Comparison of ENCODE assay signal across 1 cellular context in genomic region chr4:23884731-23885130, GRCh38.
TF ChIP-seq lines count a peak whose summit lies in the region.

No MANE protein-coding gene starts in this region.

TF ChIP-seq in GM23338, 12 proteins besides CTCF, POLR2A, EP300 and RAD21:
- TF ChIP-seq, protein P1, sequence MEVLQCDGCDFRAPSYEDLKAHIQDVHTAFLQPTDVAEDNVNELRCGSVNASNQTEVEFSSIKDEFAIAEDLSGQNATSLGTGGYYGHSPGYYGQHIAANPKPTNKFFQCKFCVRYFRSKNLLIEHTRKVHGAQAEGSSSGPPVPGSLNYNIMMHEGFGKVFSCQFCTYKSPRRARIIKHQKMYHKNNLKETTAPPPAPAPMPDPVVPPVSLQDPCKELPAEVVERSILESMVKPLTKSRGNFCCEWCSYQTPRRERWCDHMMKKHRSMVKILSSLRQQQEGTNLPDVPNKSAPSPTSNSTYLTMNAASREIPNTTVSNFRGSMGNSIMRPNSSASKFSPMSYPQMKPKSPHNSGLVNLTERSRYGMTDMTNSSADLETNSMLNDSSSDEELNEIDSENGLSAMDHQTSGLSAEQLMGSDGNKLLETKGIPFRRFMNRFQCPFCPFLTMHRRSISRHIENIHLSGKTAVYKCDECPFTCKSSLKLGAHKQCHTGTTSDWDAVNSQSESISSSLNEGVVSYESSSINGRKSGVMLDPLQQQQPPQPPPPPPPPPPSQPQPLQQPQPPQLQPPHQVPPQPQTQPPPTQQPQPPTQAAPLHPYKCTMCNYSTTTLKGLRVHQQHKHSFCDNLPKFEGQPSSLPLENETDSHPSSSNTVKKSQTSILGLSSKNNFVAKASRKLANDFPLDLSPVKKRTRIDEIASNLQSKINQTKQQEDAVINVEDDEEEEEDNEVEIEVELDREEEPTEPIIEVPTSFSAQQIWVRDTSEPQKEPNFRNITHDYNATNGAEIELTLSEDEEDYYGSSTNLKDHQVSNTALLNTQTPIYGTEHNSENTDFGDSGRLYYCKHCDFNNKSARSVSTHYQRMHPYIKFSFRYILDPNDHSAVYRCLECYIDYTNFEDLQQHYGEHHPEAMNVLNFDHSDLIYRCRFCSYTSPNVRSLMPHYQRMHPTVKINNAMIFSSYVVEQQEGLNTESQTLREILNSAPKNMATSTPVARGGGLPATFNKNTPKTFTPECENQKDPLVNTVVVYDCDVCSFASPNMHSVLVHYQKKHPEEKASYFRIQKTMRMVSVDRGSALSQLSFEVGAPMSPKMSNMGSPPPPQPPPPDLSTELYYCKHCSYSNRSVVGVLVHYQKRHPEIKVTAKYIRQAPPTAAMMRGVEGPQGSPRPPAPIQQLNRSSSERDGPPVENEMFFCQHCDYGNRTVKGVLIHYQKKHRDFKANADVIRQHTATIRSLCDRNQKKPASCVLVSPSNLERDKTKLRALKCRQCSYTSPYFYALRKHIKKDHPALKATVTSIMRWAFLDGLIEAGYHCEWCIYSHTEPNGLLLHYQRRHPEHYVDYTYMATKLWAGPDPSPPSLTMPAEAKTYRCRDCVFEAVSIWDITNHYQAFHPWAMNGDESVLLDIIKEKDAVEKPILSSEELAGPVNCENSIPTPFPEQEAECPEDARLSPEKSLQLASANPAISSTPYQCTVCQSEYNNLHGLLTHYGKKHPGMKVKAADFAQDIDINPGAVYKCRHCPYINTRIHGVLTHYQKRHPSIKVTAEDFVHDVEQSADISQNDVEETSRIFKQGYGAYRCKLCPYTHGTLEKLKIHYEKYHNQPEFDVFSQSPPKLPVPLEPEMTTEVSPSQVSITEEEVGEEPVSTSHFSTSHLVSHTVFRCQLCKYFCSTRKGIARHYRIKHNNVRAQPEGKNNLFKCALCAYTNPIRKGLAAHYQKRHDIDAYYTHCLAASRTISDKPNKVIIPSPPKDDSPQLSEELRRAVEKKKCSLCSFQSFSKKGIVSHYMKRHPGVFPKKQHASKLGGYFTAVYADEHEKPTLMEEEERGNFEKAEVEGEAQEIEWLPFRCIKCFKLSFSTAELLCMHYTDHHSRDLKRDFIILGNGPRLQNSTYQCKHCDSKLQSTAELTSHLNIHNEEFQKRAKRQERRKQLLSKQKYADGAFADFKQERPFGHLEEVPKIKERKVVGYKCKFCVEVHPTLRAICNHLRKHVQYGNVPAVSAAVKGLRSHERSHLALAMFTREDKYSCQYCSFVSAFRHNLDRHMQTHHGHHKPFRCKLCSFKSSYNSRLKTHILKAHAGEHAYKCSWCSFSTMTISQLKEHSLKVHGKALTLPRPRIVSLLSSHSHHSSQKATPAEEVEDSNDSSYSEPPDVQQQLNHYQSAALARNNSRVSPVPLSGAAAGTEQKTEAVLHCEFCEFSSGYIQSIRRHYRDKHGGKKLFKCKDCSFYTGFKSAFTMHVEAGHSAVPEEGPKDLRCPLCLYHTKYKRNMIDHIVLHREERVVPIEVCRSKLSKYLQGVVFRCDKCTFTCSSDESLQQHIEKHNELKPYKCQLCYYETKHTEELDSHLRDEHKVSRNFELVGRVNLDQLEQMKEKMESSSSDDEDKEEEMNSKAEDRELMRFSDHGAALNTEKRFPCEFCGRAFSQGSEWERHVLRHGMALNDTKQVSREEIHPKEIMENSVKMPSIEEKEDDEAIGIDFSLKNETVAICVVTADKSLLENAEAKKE (CRISPR knock-in tag; IDR thresholded peaks at IDR 0.05): no peak
- no peak for TF ChIP-seq POLR2AphosphoS5 (IDR thresholded peaks at IDR 0.05; ENCODE audit: low read depth)
- no peak for TF ChIP-seq ETS1 (IDR thresholded peaks at IDR 0.05)
- TF ChIP-seq ZNF331 (CRISPR knock-in tag; IDR thresholded peaks at IDR 0.05; ENCODE audit: low read depth): no peak
- no peak for TF ChIP-seq JUNB (IDR thresholded peaks at IDR 0.05; ENCODE audit: unreplicated experiment)
- no peak for TF ChIP-seq STAT1 (IDR thresholded peaks at IDR 0.05; ENCODE audit: unreplicated experiment)
- no peak for TF ChIP-seq EZH2phosphoT487 (IDR thresholded peaks at IDR 0.05; ENCODE audit: unreplicated experiment)
- no peak for TF ChIP-seq EZH2 (IDR thresholded peaks at IDR 0.05; ENCODE audit: low read depth, unreplicated experiment)
- TF ChIP-seq ZNF114 (CRISPR knock-in tag; IDR thresholded peaks at IDR 0.05): no peak
- no peak for TF ChIP-seq NANOG (IDR thresholded peaks at IDR 0.05; ENCODE audit: borderline replicate concordance)
- TF ChIP-seq CREB1 (CRISPR knock-in tag; IDR thresholded peaks at IDR 0.05; ENCODE audit: low read depth): no peak
- no peak for TF ChIP-seq REST (IDR thresholded peaks at IDR 0.05; ENCODE audit: unreplicated experiment)
